ENCODE assay signal across 8 cellular contexts in genomic region chr6:26311012-26311384, GRCh38. TPM values are rescaled to one million over a fixed set of nuclear protein-coding genes. Genes with fewer than 3 reads are reported as not detected.
DNase-seq lines count a peak whose midpoint lies in the region; ATAC-seq and TF ChIP-seq lines count a peak whose summit lies in the region.

No MANE protein-coding gene starts in this region.

- H3K27me3 Mint-ChIP-seq in activated naive CD8-positive, alpha-beta T cell: no peaks in the 10 kb centered on the region

- no peaks in the 10 kb centered on the region for H3K9me3 Mint-ChIP-seq in activated naive CD8-positive, alpha-beta T cell (ENCODE audit: low read depth)

- no peak for TF ChIP-seq EP300 in suprapubic skin (IDR thresholded peaks at IDR 0.05)

- H3K4me3 ChIP-seq in aorta (ENCODE audit: low read length in 2 of 2) (no peak overlapping the region), suprapubic skin (no peak overlapping the region)

- 8 to 10% methylated on average over 11 of the region's 11 CpGs for WGBS in aorta, 2 donors
- 14% methylated on average over 11 of the region's 11 CpGs for WGBS in suprapubic skin

- H3K4me1 ChIP-seq in aorta (ENCODE audit: control insufficient read depth in 1 of 2, insufficient read depth in 2 of 2, low read length in 2 of 2) (no peaks in the 10 kb centered on the region), suprapubic skin (peaks cover 11% of the 10 kb centered on the region)

- TF ChIP-seq CTCF in suprapubic skin (IDR thresholded peaks at IDR 0.05): no peak

- peak; percentile 58 for ATAC-seq in aorta (ENCODE audit: low FRiP score)

- peak overlapping the region; percentile 68 for H3K27ac Mint-ChIP-seq in activated naive CD8-positive, alpha-beta T cell

- DNase-seq in NCI-H1092 treated with DMSO at 0.1 percent for 48 hours (lab: John Stamatoyannopoulos, UW) (peak; percentile 7), NCI-H1092 (lab: John Stamatoyannopoulos, UW) (no peak), NCI-H226 (peak; percentile 52), iris pigment epithelial cell (ENCODE audit: low read depth) (peak; percentile 50), aorta (no peak), suprapubic skin (ENCODE audit: low spot score in 2 of 2) (no peak), 8988T (no peak)

- H3K9me3 ChIP-seq in aorta (ENCODE audit: control insufficient read depth, low read length) (no peaks in the 10 kb centered on the region), suprapubic skin (no peaks in the 10 kb centered on the region)

- H3K4me1 Mint-ChIP-seq in activated naive CD8-positive, alpha-beta T cell (ENCODE audit: low read depth): peaks cover 39% of the 10 kb centered on the region

- H3K4me3 Mint-ChIP-seq in activated naive CD8-positive, alpha-beta T cell: peak overlapping the region; percentile 1

- H3K27me3 ChIP-seq in aorta (ENCODE audit: control insufficient read depth in 1 of 2, insufficient read depth in 2 of 2, low read length in 1 of 2) (no peaks in the 10 kb centered on the region), suprapubic skin (no peaks in the 10 kb centered on the region)

- no peak overlapping the region for H3K27ac ChIP-seq in aorta (ENCODE audit: low read depth in 1 of 2, low read length in 2 of 2)
- H3K27ac ChIP-seq in suprapubic skin: no peak overlapping the region

- intact Hi-C loops in aorta (cut with DNase I): no loop called here

- H3K36me3 Mint-ChIP-seq in activated naive CD8-positive, alpha-beta T cell: no peaks in the 10 kb centered on the region

- no peak for TF ChIP-seq POLR2A in suprapubic skin (IDR thresholded peaks at IDR 0.05)

- H3K36me3 ChIP-seq in aorta (ENCODE audit: control insufficient read depth in 1 of 2, insufficient read depth in 2 of 2, low read length in 1 of 2) (no peaks in the 10 kb centered on the region), suprapubic skin (no peaks in the 10 kb centered on the region)

RNA-seq across cellular contexts. Expression of gene BTN3A2, which starts 54.0 kb away (rescaled TPM):
- 10 to 100 TPM; 12.8 to 53.7 TPM for total RNA-seq in aorta
- 10 to 100 TPM in 1 of 2 donors, 1 to 10 TPM in 1; 9.1 to 18.2 TPM for polyA plus RNA-seq in aorta
- total RNA-seq in suprapubic skin: 10 to 100 TPM; 15.2 to 29.6 (median 23.7) TPM

Comparison
In these comparisons a context has a peak if more than half of its experiments do, and no peak if none do; other contexts are left out.
1. DNase-seq: peak in NCI-H1092 treated with DMSO at 0.1 percent for 48 hours (single experiment), NCI-H226 (single experiment) and iris pigment epithelial cell (single experiment); none in NCI-H1092 (single experiment), aorta (0 of 2), suprapubic skin (0 of 2) and 8988T (single experiment).